8 cellular contexts compared by ENCODE assay signal in genomic region chr2:223835701-223836532, GRCh38. TPM values are rescaled to one million over a fixed set of nuclear protein-coding genes. Genes with fewer than 3 reads are reported as not detected.
DNase-seq lines count a peak whose midpoint lies in the region; ATAC-seq and TF ChIP-seq lines count a peak whose summit lies in the region.

No MANE protein-coding gene starts in this region.

- no peaks in the 10 kb centered on the region for H3K9me3 Mint-ChIP-seq in dendritic cell treated with granulocyte-macrophage colony-stimulating factor and Interleukin-4, amounts not matched to agents 40 ng/mL and 50 ng/mL, for 4 days

- no peak for TF ChIP-seq EP300 in gastroesophageal sphincter (IDR thresholded peaks at IDR 0.05)

- H3K27ac ChIP-seq in gastroesophageal sphincter: no peak overlapping the region

- peaks cover 7% of the 10 kb centered on the region for H3K27me3 Mint-ChIP-seq in dendritic cell treated with granulocyte-macrophage colony-stimulating factor and Interleukin-4, amounts not matched to agents 40 ng/mL and 50 ng/mL, for 4 days

- H3K27me3 ChIP-seq in gastroesophageal sphincter: no peaks in the 10 kb centered on the region

- H3K4me3 Mint-ChIP-seq in dendritic cell treated with granulocyte-macrophage colony-stimulating factor and Interleukin-4, amounts not matched to agents 40 ng/mL and 50 ng/mL, for 4 days: peak overlapping the region; percentile 91

- no peak overlapping the region for H3K4me3 ChIP-seq in gastroesophageal sphincter

- intact Hi-C loops in dendritic cell treated with granulocyte-macrophage colony-stimulating factor and Interleukin-4, amounts not matched to agents 40 ng/mL and 50 ng/mL, for 4 days (cut with micrococcal nuclease): loop anchor here (5.0 kb wide), 1 partner anchor 121 kb away; the partner anchor contains the start of gene MRPL44

- peaks cover 0 to 23% (median 5%) of the 10 kb centered on the region in 3 donors for H3K4me1 ChIP-seq in gastroesophageal sphincter

- H3K9me3 ChIP-seq in gastroesophageal sphincter: no peaks in the 10 kb centered on the region

- no peaks in the 10 kb centered on the region for H3K36me3 Mint-ChIP-seq in dendritic cell treated with granulocyte-macrophage colony-stimulating factor and Interleukin-4, amounts not matched to agents 40 ng/mL and 50 ng/mL, for 4 days (ENCODE audit: low read depth)

- peaks cover 16% of the 10 kb centered on the region for H3K4me1 Mint-ChIP-seq in dendritic cell treated with granulocyte-macrophage colony-stimulating factor and Interleukin-4, amounts not matched to agents 40 ng/mL and 50 ng/mL, for 4 days (ENCODE audit: low read depth)

- WGBS in gastroesophageal sphincter (ENCODE audit: low coverage in 1 of 2), 2 donors: 84 to 93% methylated on average over 4 to 5 of the region's 15 CpGs

- no peaks in the 10 kb centered on the region for H3K36me3 ChIP-seq in gastroesophageal sphincter

- TF ChIP-seq POLR2A in gastroesophageal sphincter (IDR thresholded peaks at IDR 0.05): no peak

- H3K27ac Mint-ChIP-seq in dendritic cell treated with granulocyte-macrophage colony-stimulating factor and Interleukin-4, amounts not matched to agents 40 ng/mL and 50 ng/mL, for 4 days: peak overlapping the region; percentile 67

- no peak for TF ChIP-seq CTCF in gastroesophageal sphincter (IDR thresholded peaks at IDR 0.05)

- ATAC-seq in GM21825 (IDR thresholded peaks at IDR 0.05; ENCODE audit: unreplicated experiment) (peak; percentile 58), gastroesophageal sphincter (no peak)

- DNase-seq in NCI-H2081 (lab: John Stamatoyannopoulos, UW) (peak; percentile 11 to 45), NCI-H2081 treated with DMSO at 0.1 percent for 48 hours (lab: John Stamatoyannopoulos, UW) (no peak), Kasumi-1 (lab: John Stamatoyannopoulos, UW) (peak; percentile 5 to 11), A172 (ENCODE audit: low spot score) (no peak), NCI-H187 treated with DMSO at 0.1 percent for 48 hours (lab: John Stamatoyannopoulos, UW) (no peak)

RNA-seq across cellular contexts. Expression of gene AP1S3, which starts 1.5 kb away (rescaled TPM):
- total RNA-seq in A172 (2014; rRNA removed; shearing (Covaris generic)): 8.9 and 27.7 TPM in 2 replicates
- total RNA-seq in gastroesophageal sphincter: 1 to 10 TPM in 1 of 4 donors, under 1 TPM in 2, not detected in 1; 0.23 to 4.6 (median 0.54) TPM

Comparison
In these comparisons a context has a peak if more than half of its experiments do, and no peak if none do; other contexts are left out.
1. DNase-seq: peak in NCI-H2081 (2 of 2) and Kasumi-1 (2 of 2); none in NCI-H2081 treated with DMSO at 0.1 percent for 48 hours (single experiment), A172 (single experiment) and NCI-H187 treated with DMSO at 0.1 percent for 48 hours (single experiment).